1 cellular context compared by ENCODE assay signal in the genomic region with DNA sequence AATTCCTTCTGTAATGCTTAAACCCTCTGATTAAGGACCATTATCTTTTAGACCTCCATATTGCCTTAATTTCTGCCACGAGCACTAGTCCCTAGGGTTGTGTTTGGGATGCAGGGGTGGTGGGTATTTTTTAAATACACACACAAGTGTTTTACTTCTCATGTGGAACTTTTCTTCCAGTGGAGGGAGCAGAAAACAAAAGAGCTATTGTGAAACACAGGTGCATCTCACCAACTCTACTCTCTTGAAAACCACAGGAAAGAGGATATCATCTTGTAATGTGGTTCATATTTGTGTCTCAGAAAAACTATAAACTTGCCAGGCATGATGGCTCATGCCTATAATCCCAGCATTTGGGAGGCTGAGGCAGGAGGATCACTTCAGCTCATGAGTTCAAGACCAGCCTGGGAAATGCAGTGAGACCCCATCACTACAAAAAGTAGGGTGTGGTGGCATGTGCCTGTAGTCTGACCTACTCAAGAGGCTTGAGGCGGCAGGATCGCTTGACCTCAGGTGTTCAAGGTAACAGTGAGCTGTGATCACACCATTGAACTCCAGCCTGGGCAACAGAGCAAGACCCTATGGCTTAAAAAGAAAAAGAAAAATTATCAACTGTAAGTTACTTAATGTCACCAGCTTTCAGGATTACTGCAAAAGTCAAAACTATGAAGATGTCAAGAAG.
TF ChIP-seq lines count a peak whose summit lies in the region.

No MANE protein-coding gene starts in this region.

TF ChIP-seq in K562, 482 proteins besides CTCF, POLR2A, EP300 and RAD21:
- TF ChIP-seq ZNF121 (CRISPR knock-in tag; conservative IDR thresholded peaks at IDR 0.05) (peak; percentile 30), ZFPM2 (CRISPR knock-in tag; IDR thresholded peaks at IDR 0.05) (no peak)
TF ChIP-seq in K562: peak in this region for 1.
